ENCODE assay signal across 25 cellular contexts in the genomic region with DNA sequence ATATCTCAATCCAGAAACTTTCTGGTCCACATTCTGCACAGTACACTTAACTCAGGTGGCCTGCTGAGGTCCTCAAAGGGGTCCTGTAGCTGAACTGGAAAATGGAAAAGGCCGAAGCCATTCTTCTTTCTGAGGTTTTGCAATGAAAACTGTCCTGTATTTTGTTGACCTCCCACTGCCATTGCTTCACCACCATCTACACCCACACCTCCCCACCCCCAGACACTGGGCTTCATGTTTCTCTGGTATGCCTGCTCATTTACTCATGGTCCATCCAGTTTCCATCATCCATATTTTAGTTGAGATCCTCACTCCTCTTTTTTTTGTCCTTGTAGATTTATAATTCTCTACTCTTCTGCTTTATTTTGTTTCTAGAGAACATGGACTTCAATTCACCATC.
DNase-seq lines count a peak whose midpoint lies in the region; ATAC-seq, FAIRE-seq and TF ChIP-seq lines count a peak whose summit lies in the region.
"Had no signal": no experiment of that assay in that cellular context is flagged by ENCODE, and none has a peak within 500 bp of the region (broad histone marks: within the 10 kb centered on the region; RNA-seq: fewer than 3 reads in every experiment).

No MANE protein-coding gene starts in this region.

- no peak for TF ChIP-seq EP300 in esophagus muscularis mucosa (IDR thresholded peaks at IDR 0.05)

- no peaks in the 10 kb centered on the region for H3K27me3 ChIP-seq in esophagus muscularis mucosa
- H3K27me3 ChIP-seq: BE2C, BLaER1 had no signal

- H3K4me3 Mint-ChIP-seq in mesothelial cell of epicardium: no peak overlapping the region
- H3K4me3 Mint-ChIP-seq: CD14-positive monocyte; CD4-positive, alpha-beta memory T cell; CD4-positive, CD25-positive, alpha-beta regulatory T cell; CD8-positive, alpha-beta memory T cell had no signal

- no peaks in the 10 kb centered on the region for H3K36me3 ChIP-seq in esophagus muscularis mucosa
- H3K36me3 ChIP-seq: BE2C, BLaER1 had no signal

- H3K9me3 Mint-ChIP-seq in mesothelial cell of epicardium: peaks cover 4% of the 10 kb centered on the region

- H3K4me1 Mint-ChIP-seq in mesothelial cell of epicardium: peaks cover 42% of the 10 kb centered on the region
- H3K4me1 Mint-ChIP-seq: CD4-positive, alpha-beta memory T cell; CD4-positive, CD25-positive, alpha-beta regulatory T cell; CD8-positive, alpha-beta memory T cell had no signal

- no peak for ATAC-seq in HG02610 (IDR thresholded peaks at IDR 0.05; ENCODE audit: unreplicated experiment)
- ATAC-seq: GM12878 had no signal

- TF ChIP-seq POLR2A in esophagus muscularis mucosa (IDR thresholded peaks at IDR 0.05; ENCODE audit: low read depth): no peak
- TF ChIP-seq POLR2A in GM12891 (IDR thresholded peaks at IDR 0.05; ENCODE audit: low read depth, low read length): no peak

- TF ChIP-seq CTCF in esophagus muscularis mucosa (IDR thresholded peaks at IDR 0.05): no peak
- no peak for TF ChIP-seq CTCF in mesothelial cell of epicardium (IDR thresholded peaks at IDR 0.05; ENCODE audit: unreplicated experiment)

- intact Hi-C loops in esophagus muscularis mucosa (cut with DNase I): no loop called here

- no peaks in the 10 kb centered on the region for H3K9me3 ChIP-seq in esophagus muscularis mucosa
- H3K9me3 ChIP-seq: BE2C, BLaER1 had no signal

- 88% methylated on average over 1 of the region's 1 CpG for WGBS in esophagus muscularis mucosa

- peak overlapping the region; percentile 73 for H3K27ac Mint-ChIP-seq in mesothelial cell of epicardium
- H3K27ac Mint-ChIP-seq: CD14-positive monocyte; CD4-positive, alpha-beta memory T cell; CD4-positive, CD25-positive, alpha-beta regulatory T cell had no signal

- H3K4me1 ChIP-seq in esophagus muscularis mucosa: no peaks in the 10 kb centered on the region
- H3K4me1 ChIP-seq: BE2C had no signal

- H3K27me3 Mint-ChIP-seq in mesothelial cell of epicardium (ENCODE audit: low read depth): no peaks in the 10 kb centered on the region
- H3K27me3 Mint-ChIP-seq: CD4-positive, CD25-positive, alpha-beta regulatory T cell; CD8-positive, alpha-beta memory T cell had no signal

- H3K36me3 Mint-ChIP-seq in mesothelial cell of epicardium: no peaks in the 10 kb centered on the region
- H3K36me3 Mint-ChIP-seq: CD14-positive monocyte; CD4-positive, alpha-beta memory T cell; CD4-positive, CD25-positive, alpha-beta regulatory T cell; CD8-positive, alpha-beta memory T cell had no signal

- H3K4me3 ChIP-seq in esophagus muscularis mucosa: no peak overlapping the region
- H3K4me3 ChIP-seq: BLaER1, GM12878 had no signal

- FAIRE-seq in GM12891 (lab: Jason Lieb, UNC): no peak
- FAIRE-seq: A204.1, GM12878, GM19239 had no signal

- no peak overlapping the region for H3K27ac ChIP-seq in esophagus muscularis mucosa (replicated peaks in 1 of 4)
- H3K27ac ChIP-seq: BLaER1 had no signal

- peak; percentile 45 for DNase-seq in esophagus muscularis mucosa (ENCODE audit: extremely low spot score)
- DNase-seq in mesothelial cell of epicardium (ENCODE audit: low spot score in 2 of 2, unreplicated experiment in 2 of 2): no peak
- no peak for DNase-seq in NCI-H1436 treated with DMSO at 0.1 percent for 48 hours (lab: John Stamatoyannopoulos, UW)
- no peak for DNase-seq in GM12891 (ENCODE audit: insufficient read length, low spot score)
- DNase-seq: 8988T; ACHN; BE2C; C1 segment of cervical spinal cord; CD4-positive, alpha-beta memory T cell; CD4-positive, CD25-positive, alpha-beta regulatory T cell; CD8-positive, alpha-beta memory T cell; COR-L47; DMS 273 treated with DMSO at 0.1 percent for 48 hours; DMS153; DMS53; DMS79; DND-41; EL; GDM1 had no signal

TF ChIP-seq in GM12891, 5 proteins besides CTCF, POLR2A, EP300 and RAD21:
- TF ChIP-seq POU2F2 (IDR thresholded peaks at IDR 0.05; ENCODE audit: low read depth, low read length): no peak
- no peak for TF ChIP-seq PAX5 (IDR thresholded peaks at IDR 0.05; ENCODE audit: insufficient read depth, low read length, severe bottlenecking)
- TF ChIP-seq SPI1 (IDR thresholded peaks at IDR 0.05; ENCODE audit: low read depth, low read length): no peak
- no peak for TF ChIP-seq POLR2AphosphoS5 (IDR thresholded peaks at IDR 0.05; ENCODE audit: low read depth, low read length)
- no peak for TF ChIP-seq TAF1 (IDR thresholded peaks at IDR 0.05; ENCODE audit: low read depth, low read length)
